8 cellular contexts compared by ENCODE assay signal in the genomic region with DNA sequence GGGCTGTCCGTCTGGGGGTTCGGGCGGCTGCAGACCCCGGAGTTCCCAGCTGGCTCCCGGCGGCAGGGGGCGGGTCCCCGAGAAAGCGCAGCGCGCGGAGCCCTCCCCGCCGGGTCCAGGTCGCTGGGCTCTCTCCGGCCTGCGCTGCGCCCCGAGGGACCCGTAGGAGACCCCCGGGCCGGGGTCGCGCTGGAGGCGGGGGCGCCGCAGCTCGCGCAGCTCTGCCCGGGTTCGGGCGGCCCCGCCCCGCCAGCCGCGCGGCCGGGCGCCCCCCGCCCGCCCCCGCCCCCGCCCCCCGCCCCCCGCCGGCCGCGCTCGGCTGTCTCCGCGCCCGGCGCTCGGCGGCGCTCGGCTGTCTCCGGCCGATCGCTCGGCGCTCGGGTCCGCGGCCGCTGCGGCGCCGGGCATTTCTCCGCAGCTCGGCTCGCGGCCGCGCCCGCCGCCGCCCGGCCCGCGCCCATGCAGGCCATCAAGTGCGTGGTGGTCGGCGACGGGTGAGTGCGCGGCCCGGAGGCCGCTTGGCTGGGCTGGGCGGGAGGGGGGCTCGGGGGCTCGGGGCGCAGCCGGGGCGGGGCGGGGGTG. TPM values are rescaled to one million over a fixed set of nuclear protein-coding genes. Genes with fewer than 3 reads are reported as not detected.
DNase-seq lines count a peak whose midpoint lies in the region; ATAC-seq and TF ChIP-seq lines count a peak whose summit lies in the region.

A gene (plus strand): TSS at position 376 of the 582 bp plus-strand sequence. CDS start 84 bp downstream, at position 460.

- ATAC-seq in heart right ventricle (peak in 1 of 8 donors; percentile 6), Right ventricle myocardium inferior (no peak), lung (ENCODE audit: insufficient read depth, low FRiP score) (no peak), upper lobe of left lung (ENCODE audit: low FRiP score in 2 of 2) (no peak), HG02763 (IDR thresholded peaks at IDR 0.05; ENCODE audit: unreplicated experiment) (no peak), GM21447 (IDR thresholded peaks at IDR 0.05; ENCODE audit: unreplicated experiment) (no peak)

- peak within 1 kb of the TSS; percentile 37 to 59 (median 52) for H3K4me3 ChIP-seq in heart right ventricle
- H3K4me3 ChIP-seq in cardiac fibroblast (replicated peaks in 1 of 2; ENCODE audit: low read depth in 2 of 2, low read length in 2 of 2) = peak within 1 kb of the TSS; percentile 50 to 51
- H3K4me3 ChIP-seq in lung = peak within 1 kb of the TSS; percentile 30
- H3K4me3 ChIP-seq in upper lobe of left lung = peak within 1 kb of the TSS; percentile 41 to 61 (median 57)

- peaks cover 0 to 17% (median 0%) of the 10 kb centered on the region in 9 donors for H3K36me3 ChIP-seq in heart right ventricle
- peaks cover 0 to 4% of the 10 kb centered on the region in 2 donors for H3K36me3 ChIP-seq in lung (ENCODE audit: control insufficient read depth in 2 of 2, insufficient read depth in 2 of 2, low read length in 2 of 2)
- peaks cover 0 to 13% (median 4%) of the 10 kb centered on the region in 4 donors for H3K36me3 ChIP-seq in upper lobe of left lung

- H3K27ac ChIP-seq in heart right ventricle (peak within 1 kb of the TSS in 2 of 10 donors; percentile 8 to 26), lung (ENCODE audit: low read depth in 1 of 2, low read length in 1 of 2) (no peak within 1 kb of the TSS), upper lobe of left lung (peak within 1 kb of the TSS in 3 of 4 donors; percentile 19 to 74 (median 68))

- no peak for TF ChIP-seq CTCF in heart right ventricle (IDR thresholded peaks at IDR 0.05)
- TF ChIP-seq CTCF in cardiac fibroblast (IDR thresholded peaks at IDR 0.05; ENCODE audit: low read depth, low read length) = no peak
- no peak for TF ChIP-seq CTCF in lung (IDR thresholded peaks at IDR 0.05; ENCODE audit: control extremely low read depth, extremely low read depth)
- TF ChIP-seq CTCF in upper lobe of left lung (IDR thresholded peaks at IDR 0.05) = no peak

- H3K27me3 ChIP-seq in heart right ventricle (peaks cover 0 to 10% (median 6%) of the 10 kb centered on the region in 7 donors), lung (ENCODE audit: control insufficient read depth, insufficient read depth) (no peaks in the 10 kb centered on the region), upper lobe of left lung (peaks cover 0 to 5% (median 1%) of the 10 kb centered on the region in 4 donors)

- intact Hi-C loops in heart right ventricle (cut with DNase I) = loop anchor here in 6 of 10 donors (2.0 to 10.0 kb wide), 6 partner anchors 71 to 293 kb away; no protein-coding TSS in a partner anchor
- intact Hi-C loops in Right ventricle myocardium inferior (cut with DNase I) = no loop called here

- no peak for TF ChIP-seq EP300 in upper lobe of left lung (IDR thresholded peaks at IDR 0.05)

- H3K9me3 ChIP-seq in heart right ventricle = no peaks in the 10 kb centered on the region
- no peaks in the 10 kb centered on the region for H3K9me3 ChIP-seq in lung (ENCODE audit: control insufficient read depth in 2 of 2, insufficient read depth in 1 of 2, low read length in 1 of 2)
- H3K9me3 ChIP-seq in upper lobe of left lung = no peaks in the 10 kb centered on the region

- TF ChIP-seq POLR2A in upper lobe of left lung (IDR thresholded peaks at IDR 0.05) = no peak

- H3K4me1 ChIP-seq in heart right ventricle (peaks cover 7 to 42% (median 31%) of the 10 kb centered on the region in 9 donors), lung (ENCODE audit: control insufficient read depth in 2 of 2, insufficient read depth in 2 of 2, low read length in 2 of 2) (peaks cover 0 to 13% of the 10 kb centered on the region in 2 donors), upper lobe of left lung (peaks cover 23 to 35% (median 30%) of the 10 kb centered on the region in 4 donors)

- no peak for DNase-seq in heart right ventricle
- DNase-seq in Right ventricle myocardium inferior (ENCODE audit: missing footprints) = no peak
- DNase-seq in NCI-H69 (lab: John Stamatoyannopoulos, UW) = peak; percentile 84
- DNase-seq in cardiac fibroblast (ENCODE audit: low read depth in 2 of 2) = peak in 1 of 2 donors; percentile 36
- no peak for DNase-seq in lung (ENCODE audit: low spot score)
- peak in 1 of 2 donors; percentile 85 for DNase-seq in upper lobe of left lung

- 1% methylated on average over 35 to 87 of the region's 96 CpGs for WGBS in heart right ventricle, 2 donors
- WGBS in lung, 2 donors = 0 to 1% methylated on average over 37 to 96 of the region's 96 CpGs
- WGBS in upper lobe of left lung, 2 donors = no CpG with 5 or more reads among the region's 96 CpGs

RNA-seq across cellular contexts. Expression of the gene that starts here (rescaled TPM):
- total RNA-seq in heart right ventricle (1 to 10 TPM in 6 of 10 donors, under 1 TPM in 4; 0.82 to 1.6 (median 1.1) TPM), Right ventricle myocardium inferior (2.2 TPM), lung (1 to 10 TPM; 8.2 to 8.3 TPM), upper lobe of left lung (10 to 100 TPM in 2 of 6 donors, 1 to 10 TPM in 4; 3.0 to 12.6 (median 7.1) TPM)
- polyA plus RNA-seq in heart right ventricle (1 to 10 TPM; 1.5 to 3.3 TPM), lung (1 to 10 TPM; 6.0 to 8.0 TPM)

Comparison
In these comparisons a context has a peak if more than half of its experiments do, and no peak if none do; other contexts are left out.
1. H3K27ac ChIP-seq: peak in upper lobe of left lung (3 of 4); none in lung (0 of 2).
2. Peak in every context shown above with its lines, with median percentiles within 50 percentile points of each other: H3K4me3 ChIP-seq.